Comparison of ENCODE assay signal across 26 cellular contexts in the genomic region with DNA sequence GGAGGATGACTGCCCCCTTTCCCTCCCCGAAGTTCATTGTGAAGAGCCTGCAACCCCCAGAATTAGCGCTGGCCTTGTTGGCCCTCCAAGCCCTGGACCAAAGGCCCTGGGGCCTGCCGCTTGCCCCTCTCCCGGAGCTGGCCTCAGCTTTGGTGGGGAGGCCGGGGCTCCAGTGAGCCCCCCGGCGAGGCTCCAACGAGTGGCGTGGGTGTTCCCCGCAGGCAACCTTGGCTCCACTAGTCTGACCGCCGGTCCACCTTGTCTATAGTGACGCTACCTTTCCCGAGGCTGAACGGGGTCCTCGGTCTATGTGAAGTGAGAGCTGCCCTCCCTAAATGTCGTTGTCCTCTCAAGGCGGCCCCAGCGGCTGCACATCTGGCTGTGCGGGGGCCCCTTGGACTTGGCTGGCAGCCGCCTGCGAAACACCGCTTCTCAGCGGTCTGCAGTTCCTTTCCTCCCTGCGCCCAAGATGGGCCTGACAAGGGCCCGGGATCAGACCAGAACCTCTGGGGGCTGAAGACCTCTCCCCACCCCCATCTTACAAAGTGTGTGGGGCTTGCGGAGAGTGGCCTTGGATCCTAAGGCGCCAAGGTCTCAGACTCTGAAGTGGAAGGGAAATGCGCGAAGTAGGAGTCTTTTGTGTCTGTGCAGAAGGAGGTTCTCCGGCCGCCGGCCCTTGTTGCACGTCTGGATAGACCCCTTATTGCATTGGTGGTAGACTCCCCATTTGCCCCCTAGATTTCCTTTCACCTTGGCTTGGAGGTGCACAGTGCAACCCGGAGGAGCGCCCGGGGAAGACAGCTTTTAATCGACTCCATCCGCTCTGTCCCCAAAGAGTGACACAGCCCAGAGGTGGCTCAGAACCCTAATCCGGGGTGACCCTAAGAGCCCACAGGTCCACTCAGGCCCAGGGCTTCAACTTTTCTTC. TPM values are rescaled to one million over a fixed set of nuclear protein-coding genes. Genes with fewer than 3 reads are reported as not detected.
A peak's percentile ranks its signal among the peaks of the same experiment; 100 is the strongest.
DNase-seq lines count a peak whose midpoint lies in the region; ATAC-seq and TF ChIP-seq lines count a peak whose summit lies in the region.
"Had no signal": no experiment of that assay in that cellular context is flagged by ENCODE, and none has a peak within 500 bp of the region (broad histone marks: within the 10 kb centered on the region; RNA-seq: fewer than 3 reads in every experiment).

No MANE protein-coding gene starts in this region.

- no peak overlapping the region for H4K91ac ChIP-seq in neuronal stem cell (ENCODE audit: low read depth, low read length, poor library complexity)

- H2BK5ac ChIP-seq in neuronal stem cell (ENCODE audit: low read length): no peak overlapping the region

- no peak overlapping the region for H3K4me2 ChIP-seq in neuronal stem cell (ENCODE audit: insufficient read depth, low read length, poor library complexity, severe bottlenecking)
- H3K4me2 ChIP-seq: A549 had no signal

- no peaks in the 10 kb centered on the region for H3K79me1 ChIP-seq in neuronal stem cell (ENCODE audit: low read depth, low read length)

- H3K36me3 Mint-ChIP-seq in activated CD8-positive, alpha-beta memory T cell treated with anti-CD3 and anti-CD28 coated beads, Interleukin-2, amount 10 ng/mL, durations not matched to agents 7 days and 5 days: peaks cover 2% of the 10 kb centered on the region

- no peaks in the 10 kb centered on the region for H3K36me3 ChIP-seq in kidney epithelial cell (ENCODE audit: control insufficient read depth, insufficient read depth, low read length)
- no peaks in the 10 kb centered on the region for H3K36me3 ChIP-seq in neuronal stem cell (replicated peaks in 1 of 2; ENCODE audit: control insufficient read depth in 2 of 2, insufficient read depth in 2 of 2, low read length in 2 of 2)
- H3K36me3 ChIP-seq: esophagus muscularis mucosa, thyroid gland had no signal

- H2BK120ac ChIP-seq in neuronal stem cell (ENCODE audit: low read depth, low read length): no peak overlapping the region

- no peak overlapping the region for H2BK12ac ChIP-seq in neuronal stem cell (ENCODE audit: low read length)

- H3K23ac ChIP-seq in neuronal stem cell (ENCODE audit: low read depth, low read length, poor library complexity): no peak overlapping the region

- POLR2A ChIA-PET in RWPE1 (lab: Yijun Ruan, JAX; ENCODE audit: low non-redundant PET): no interaction called here

- H3K27me3 Mint-ChIP-seq in activated CD8-positive, alpha-beta memory T cell treated with anti-CD3 and anti-CD28 coated beads, Interleukin-2, amount 10 ng/mL, durations not matched to agents 7 days and 5 days: peaks cover 91% of the 10 kb centered on the region

- no CpG with 5 or more reads among the region's 40 CpGs for WGBS in neuronal stem cell (ENCODE audit: extremely low coverage in 2 of 2, insufficient read length in 2 of 2, insufficient replicate concordance in 1 of 2), 2 donors

- H2AFZ ChIP-seq in neuronal stem cell (ENCODE audit: low read length): no peak overlapping the region

- CTCF ChIA-PET in activated CD8-positive, alpha-beta memory T cell treated with anti-CD3 and anti-CD28 coated beads, Interleukin-2, amount 10 ng/mL, durations not matched to agents 7 days and 5 days (lab: Charles Lee): interaction anchor here (1.2 to 1.8 kb wide), 2 partner anchors 14 to 28 kb away, joined by 4 to 5 read pairs; no protein-coding TSS in a partner anchor
- CTCF ChIA-PET in RWPE1 (lab: Yijun Ruan, JAX): interaction anchor here (0.6 to 0.7 kb wide), 2 partner anchors 15 to 651 kb away, joined by 3 read pairs; no protein-coding TSS in a partner anchor

- DNase-seq in activated CD8-positive, alpha-beta memory T cell treated with anti-CD3 and anti-CD28 coated beads, Interleukin-2, amount 50 U/mL, for 48 hours: peak; percentile 44
- DNase-seq in activated CD8-positive, alpha-beta memory T cell treated with anti-CD3 and anti-CD28 coated beads, Interleukin-2, amount 10 ng/mL, durations not matched to agents 7 days and 5 days: no peak
- DNase-seq in RWPE1 (ENCODE audit: low spot score) (no peak), kidney epithelial cell (ENCODE audit: low read depth) (no peak), ureter (ENCODE audit: low spot score) (peak; percentile 31), neuronal stem cell (ENCODE audit: low spot score) (no peak)
- no peak for DNase-seq in activated naive CD4-positive, alpha-beta T cell treated with Interleukin-2 at 50 U/mL for 16 hours
- DNase-seq: activated CD8-positive, alpha-beta T cell treated with anti-CD3 and anti-CD28 coated beads, Interleukin-2, amount 10 ng/mL, durations not matched to agents 7 days and 5 days; activated naive CD8-positive, alpha-beta T cell treated with anti-CD3 and anti-CD28 coated beads, Interleukin-2, amount 10 ng/mL, durations not matched to agents 7 days and 5 days; cerebellar nuclear complex; effector CD4-positive, alpha-beta T cell; mammary epithelial cell; MM.1S; NCI-H146; NCI-H774; nucleus accumbens; OCI-M1; SHP77; stimulated activated CD4-positive, alpha-beta T cell treated with anti-CD3 and anti-CD28 coated beads, Interleukin-4, amount 100 ng/mL, for 4 hours; thyroid gland had no signal

- H3K4me3 ChIP-seq in kidney epithelial cell (ENCODE audit: low read depth, low read length) (peak overlapping the region; percentile 63), neuronal stem cell (ENCODE audit: low read length in 2 of 2) (no peak overlapping the region)
- H3K4me3 ChIP-seq: A549, esophagus muscularis mucosa, thyroid gland had no signal

- no peak overlapping the region for H3K14ac ChIP-seq in neuronal stem cell (ENCODE audit: low read length)

- no peak overlapping the region for H3K18ac ChIP-seq in neuronal stem cell (ENCODE audit: low read length)

- peaks cover 5 to 7% of the 10 kb centered on the region in 2 donors for H3K9me3 ChIP-seq in neuronal stem cell (replicated peaks in 1 of 2; ENCODE audit: control insufficient read depth in 2 of 2, insufficient read depth in 1 of 2, low read depth in 1 of 2, low read length in 2 of 2)
- H3K9me3 ChIP-seq: A549, esophagus muscularis mucosa, thyroid gland had no signal

- no peak overlapping the region for H3K9ac ChIP-seq in neuronal stem cell (ENCODE audit: low read depth, low read length, poor library complexity)

- no peak overlapping the region for H2BK15ac ChIP-seq in neuronal stem cell (ENCODE audit: low read length)

- H2AK5ac ChIP-seq in neuronal stem cell (ENCODE audit: low read depth, low read length): no peak overlapping the region

- no peaks in the 10 kb centered on the region for H3K4me1 ChIP-seq in neuronal stem cell (ENCODE audit: control insufficient read depth in 2 of 2, insufficient read depth in 1 of 2, low read depth in 1 of 2, low read length in 2 of 2)

- H3K4ac ChIP-seq in neuronal stem cell (ENCODE audit: low read length): no peak overlapping the region

- peaks cover 4% of the 10 kb centered on the region for H3K4me1 Mint-ChIP-seq in activated CD8-positive, alpha-beta memory T cell treated with anti-CD3 and anti-CD28 coated beads, Interleukin-2, amount 10 ng/mL, durations not matched to agents 7 days and 5 days

- no peak overlapping the region for H3K27ac Mint-ChIP-seq in activated CD8-positive, alpha-beta memory T cell treated with anti-CD3 and anti-CD28 coated beads, Interleukin-2, amount 10 ng/mL, durations not matched to agents 7 days and 5 days
- H3K27ac Mint-ChIP-seq: activated CD8-positive, alpha-beta T cell treated with anti-CD3 and anti-CD28 coated beads, Interleukin-2, amount 10 ng/mL, durations not matched to agents 7 days and 5 days; activated naive CD8-positive, alpha-beta T cell treated with anti-CD3 and anti-CD28 coated beads, Interleukin-2, amount 10 ng/mL, durations not matched to agents 7 days and 5 days; stimulated activated naive CD8-positive, alpha-beta T cell treated with anti-CD3 and anti-CD28 coated beads, Interleukin-15, Interleukin-2, amounts not matched to agents 100 ng/mL and 50 ng/mL, for 24 hours had no signal

- H3K27me3 ChIP-seq in kidney epithelial cell (ENCODE audit: control insufficient read depth, insufficient read depth, low read length) (peaks cover 2% of the 10 kb centered on the region), neuronal stem cell (ENCODE audit: control insufficient read depth in 3 of 3, insufficient read depth in 3 of 3, low read depth in 1 of 3, low read length in 3 of 3) (peaks cover 49 to 99% (median 97%) of the 10 kb centered on the region in 3 experiments)

- ATAC-seq in activated CD8-positive, alpha-beta memory T cell treated with anti-CD3 and anti-CD28 coated beads, Interleukin-2, amount 10 ng/mL, durations not matched to agents 7 days and 5 days: no peak
- ATAC-seq in GM21390 (IDR thresholded peaks at IDR 0.05; ENCODE audit: unreplicated experiment): no peak
- ATAC-seq: A549; activated CD4-positive, CD25-positive, alpha-beta regulatory T cell treated with anti-CD3 and anti-CD28 coated beads, Interleukin-2, amount 50 U/mL, for 24 hours; activated CD8-positive, alpha-beta T cell treated with anti-CD3 and anti-CD28 coated beads, Interleukin-2, amount 10 ng/mL, durations not matched to agents 7 days and 5 days had no signal

- no peaks in the 10 kb centered on the region for H3K9me3 Mint-ChIP-seq in activated CD8-positive, alpha-beta memory T cell treated with anti-CD3 and anti-CD28 coated beads, Interleukin-2, amount 10 ng/mL, durations not matched to agents 7 days and 5 days (ENCODE audit: low read depth)

- H4K8ac ChIP-seq in neuronal stem cell (ENCODE audit: low read depth, low read length): no peak overlapping the region

- H3K4me3 Mint-ChIP-seq in activated CD8-positive, alpha-beta memory T cell treated with anti-CD3 and anti-CD28 coated beads, Interleukin-2, amount 10 ng/mL, durations not matched to agents 7 days and 5 days: no peak overlapping the region
- H3K4me3 Mint-ChIP-seq: activated CD8-positive, alpha-beta T cell treated with anti-CD3 and anti-CD28 coated beads, Interleukin-2, amount 10 ng/mL, durations not matched to agents 7 days and 5 days; activated naive CD8-positive, alpha-beta T cell treated with anti-CD3 and anti-CD28 coated beads, Interleukin-2, amount 10 ng/mL, durations not matched to agents 7 days and 5 days; stimulated activated naive CD8-positive, alpha-beta T cell treated with anti-CD3 and anti-CD28 coated beads, Interleukin-15, Interleukin-2, amounts not matched to agents 100 ng/mL and 50 ng/mL, for 24 hours had no signal

- H3K27ac ChIP-seq in RWPE1 (peak overlapping the region; percentile 33), neuronal stem cell (replicated peaks; ENCODE audit: low read length) (no peak overlapping the region)
- H3K27ac ChIP-seq: A549, esophagus muscularis mucosa, thyroid gland had no signal

- TF ChIP-seq CTCF in RWPE1 (conservative IDR thresholded peaks at IDR 0.05; ENCODE audit: low read depth) (no peak), kidney epithelial cell (IDR thresholded peaks at IDR 0.05; ENCODE audit: insufficient read depth, low read length, poor library complexity, severe bottlenecking) (no peak)

RNA-seq across cellular contexts. Expression of a gene that starts 3.9 kb away (rescaled TPM):
- total RNA-seq in activated CD8-positive, alpha-beta memory T cell treated with anti-CD3 and anti-CD28 coated beads, Interleukin-2, amount 10 ng/mL, durations not matched to agents 7 days and 5 days: not detected
- total RNA-seq in kidney epithelial cell (5.1 and 5.6 TPM in 2 replicates), ureter (4.4 TPM)
- not detected for polyA plus RNA-seq in neuronal stem cell (2013, experiment 1 of 2)
- not detected for polyA plus RNA-seq in neuronal stem cell (2013, experiment 2 of 2)
- total RNA-seq: activated CD8-positive, alpha-beta T cell treated with anti-CD3 and anti-CD28 coated beads, Interleukin-2, amount 10 ng/mL, durations not matched to agents 7 days and 5 days; activated naive CD8-positive, alpha-beta T cell treated with anti-CD3 and anti-CD28 coated beads, Interleukin-2, amount 10 ng/mL, durations not matched to agents 7 days and 5 days; mammary epithelial cell had no signal
- polyA plus RNA-seq: mammary epithelial cell had no signal

RNA-seq across cellular contexts. Expression of a gene that starts 5.6 kb away (rescaled TPM):
- total RNA-seq in activated CD8-positive, alpha-beta memory T cell treated with anti-CD3 and anti-CD28 coated beads, Interleukin-2, amount 10 ng/mL, durations not matched to agents 7 days and 5 days: not detected
- total RNA-seq in kidney epithelial cell: 5.4 and 16.3 TPM in 2 replicates
- 1.2 TPM for total RNA-seq in ureter
- polyA plus RNA-seq in neuronal stem cell (2013, experiment 1 of 2): not detected
- not detected for polyA plus RNA-seq in neuronal stem cell (2013, experiment 2 of 2)
- total RNA-seq: activated CD8-positive, alpha-beta T cell treated with anti-CD3 and anti-CD28 coated beads, Interleukin-2, amount 10 ng/mL, durations not matched to agents 7 days and 5 days; activated naive CD8-positive, alpha-beta T cell treated with anti-CD3 and anti-CD28 coated beads, Interleukin-2, amount 10 ng/mL, durations not matched to agents 7 days and 5 days; esophagus muscularis mucosa; mammary epithelial cell; thyroid gland had no signal
- polyA plus RNA-seq: mammary epithelial cell had no signal

RNA-seq across cellular contexts. Expression of a gene that starts 9.9 kb away (rescaled TPM):
- total RNA-seq in activated CD8-positive, alpha-beta memory T cell treated with anti-CD3 and anti-CD28 coated beads, Interleukin-2, amount 10 ng/mL, durations not matched to agents 7 days and 5 days: not detected
- 11.6 and 12.2 TPM in 2 replicates for total RNA-seq in kidney epithelial cell
- total RNA-seq in ureter: 19.8 TPM
- not detected for polyA plus RNA-seq in neuronal stem cell (2013, experiment 1 of 2)
- not detected for polyA plus RNA-seq in neuronal stem cell (2013, experiment 2 of 2)
- total RNA-seq: activated CD8-positive, alpha-beta T cell treated with anti-CD3 and anti-CD28 coated beads, Interleukin-2, amount 10 ng/mL, durations not matched to agents 7 days and 5 days; activated naive CD8-positive, alpha-beta T cell treated with anti-CD3 and anti-CD28 coated beads, Interleukin-2, amount 10 ng/mL, durations not matched to agents 7 days and 5 days; mammary epithelial cell had no signal
- polyA plus RNA-seq: mammary epithelial cell had no signal

RNA-seq across cellular contexts. Expression of a gene that starts 13.0 kb away (rescaled TPM):
- total RNA-seq in activated CD8-positive, alpha-beta memory T cell treated with anti-CD3 and anti-CD28 coated beads, Interleukin-2, amount 10 ng/mL, durations not matched to agents 7 days and 5 days: not detected
- not detected in 2 replicates for total RNA-seq in kidney epithelial cell
- not detected for total RNA-seq in ureter
- not detected for polyA plus RNA-seq in neuronal stem cell (2013, experiment 1 of 2)
- polyA plus RNA-seq in neuronal stem cell (2013, experiment 2 of 2): not detected
- total RNA-seq: activated CD8-positive, alpha-beta T cell treated with anti-CD3 and anti-CD28 coated beads, Interleukin-2, amount 10 ng/mL, durations not matched to agents 7 days and 5 days; activated naive CD8-positive, alpha-beta T cell treated with anti-CD3 and anti-CD28 coated beads, Interleukin-2, amount 10 ng/mL, durations not matched to agents 7 days and 5 days; esophagus muscularis mucosa; mammary epithelial cell; thyroid gland had no signal
- polyA plus RNA-seq: A549, BJ, mammary epithelial cell had no signal

RNA-seq across cellular contexts. Expression of a gene that starts 16.9 kb away (rescaled TPM):
- total RNA-seq in activated CD8-positive, alpha-beta memory T cell treated with anti-CD3 and anti-CD28 coated beads, Interleukin-2, amount 10 ng/mL, durations not matched to agents 7 days and 5 days: not detected
- total RNA-seq in kidney epithelial cell: 18.1 and 22.5 TPM in 2 replicates
- total RNA-seq in ureter: 41.7 TPM
- not detected for polyA plus RNA-seq in neuronal stem cell (2013, experiment 1 of 2)
- polyA plus RNA-seq in neuronal stem cell (2013, experiment 2 of 2): not detected
- total RNA-seq: activated CD8-positive, alpha-beta T cell treated with anti-CD3 and anti-CD28 coated beads, Interleukin-2, amount 10 ng/mL, durations not matched to agents 7 days and 5 days; activated naive CD8-positive, alpha-beta T cell treated with anti-CD3 and anti-CD28 coated beads, Interleukin-2, amount 10 ng/mL, durations not matched to agents 7 days and 5 days had no signal
- polyA plus RNA-seq: mammary epithelial cell had no signal

Comparison
In these comparisons a context has a peak if more than half of its experiments do, and no peak if none do; other contexts are left out.
1. DNase-seq: peak in activated CD8-positive, alpha-beta memory T cell treated with anti-CD3 and anti-CD28 coated beads, Interleukin-2, amount 50 U/mL, for 48 hours (single experiment) and ureter (single experiment); none in activated CD8-positive, alpha-beta memory T cell treated with anti-CD3 and anti-CD28 coated beads, Interleukin-2, amount 10 ng/mL, durations not matched to agents 7 days and 5 days (single experiment), RWPE1 (single experiment), kidney epithelial cell (single experiment), activated naive CD4-positive, alpha-beta T cell treated with Interleukin-2 at 50 U/mL for 16 hours (single experiment) and neuronal stem cell (single experiment).
2. RNA of a gene that starts 9.9 kb away (total RNA-seq): 19.8 TPM in ureter (single experiment) and 11.6 to 12.2 TPM in kidney epithelial cell; not detected in activated CD8-positive, alpha-beta memory T cell treated with anti-CD3 and anti-CD28 coated beads, Interleukin-2, amount 10 ng/mL, durations not matched to agents 7 days and 5 days; every median in the first group is over 10 times any median in the second.